ENCODE assay signal across 1 cellular context in genomic region chr1:86778510-86779218, GRCh38.
TF ChIP-seq lines count a peak whose summit lies in the region.

No MANE protein-coding gene starts in this region.

TF ChIP-seq in GM23338, 12 proteins besides CTCF, POLR2A, EP300 and RAD21 (continued from another document):
- no peak for TF ChIP-seq CREB1 (CRISPR knock-in tag; IDR thresholded peaks at IDR 0.05; ENCODE audit: low read depth)
- no peak for TF ChIP-seq JUNB (IDR thresholded peaks at IDR 0.05; ENCODE audit: unreplicated experiment)
- no peak for TF ChIP-seq POLR2AphosphoS5 (IDR thresholded peaks at IDR 0.05; ENCODE audit: low read depth)
- TF ChIP-seq ZNF114 (CRISPR knock-in tag; IDR thresholded peaks at IDR 0.05) = no peak
- no peak for TF ChIP-seq ZNF462 (CRISPR knock-in tag; IDR thresholded peaks at IDR 0.05)
- TF ChIP-seq ZNF331 (CRISPR knock-in tag; IDR thresholded peaks at IDR 0.05; ENCODE audit: low read depth) = no peak
- TF ChIP-seq EZH2phosphoT487 (IDR thresholded peaks at IDR 0.05; ENCODE audit: unreplicated experiment) = no peak
- TF ChIP-seq EZH2 (IDR thresholded peaks at IDR 0.05; ENCODE audit: low read depth, unreplicated experiment) = no peak
TF ChIP-seq in GM23338: peak in this region for 0.
